Comparison of ENCODE assay signal across 17 cellular contexts in genomic region chr19:35095667-35096368, GRCh38. TPM values are rescaled to one million over a fixed set of nuclear protein-coding genes. Genes with fewer than 3 reads are reported as not detected.
DNase-seq lines count a peak whose midpoint lies in the region; ATAC-seq and TF ChIP-seq lines count a peak whose summit lies in the region.
"Had no signal": no experiment of that assay in that cellular context is flagged by ENCODE, and none has a peak within 500 bp of the region (broad histone marks: within the 10 kb centered on the region; RNA-seq: fewer than 3 reads in every experiment).

No MANE protein-coding gene starts in this region.

- DNase-seq in NCI-H1694 treated with DMSO at 0.1 percent for 48 hours (lab: John Stamatoyannopoulos, UW), result peak; percentile 26
- DNase-seq in NCI-H1694 (lab: John Stamatoyannopoulos, UW), result no peak
- DNase-seq in chondrocyte (ENCODE audit: low spot score), result no peak
- DNase-seq in gastrocnemius medialis, result peak in 1 of 2 donors; percentile 48
- DNase-seq in T-helper 9 cell, result no peak
- no peak for DNase-seq in GDM1 (lab: John Stamatoyannopoulos, UW)
- DNase-seq: activated CD4-positive, alpha-beta T cell treated with anti-CD3 and anti-CD28 coated beads, Interleukin-2, amount 10 ng/mL, durations not matched to agents 7 days and 5 days; activated T-cell treated with anti-CD3 and anti-CD28 coated beads, Interleukin-2, amount 50 U/mL, for 24 hours; amniotic stem cell; CD4-positive, CD25-positive, alpha-beta regulatory T cell; immature natural killer cell; NCI-H1092; NCI-H446 had no signal

- H3K27ac Mint-ChIP-seq in chondrocyte (ENCODE audit: unreplicated experiment), result peak overlapping the region; percentile 38
- H3K27ac Mint-ChIP-seq: activated CD4-positive, alpha-beta T cell treated with anti-CD3 and anti-CD28 coated beads, Interleukin-2, amount 10 ng/mL, durations not matched to agents 7 days and 5 days; activated T-cell treated with anti-CD3 and anti-CD28 coated beads, Interleukin-2, amount 50 U/mL, for 24 hours; CD4-positive, CD25-positive, alpha-beta regulatory T cell; immature natural killer cell; T-helper 2 cell treated with Interferon-gamma antibody and Interleukin-4, amounts not matched to agents 5 μg/mL and 100 μg/mL, for 36 hours had no signal

- no peaks in the 10 kb centered on the region for H3K9me3 ChIP-seq in gastrocnemius medialis

- H3K4me1 Mint-ChIP-seq in chondrocyte (ENCODE audit: low read depth), result no peaks in the 10 kb centered on the region
- H3K4me1 Mint-ChIP-seq: activated CD4-positive, alpha-beta T cell treated with anti-CD3 and anti-CD28 coated beads, Interleukin-2, amount 10 ng/mL, durations not matched to agents 7 days and 5 days; CD4-positive, CD25-positive, alpha-beta regulatory T cell; immature natural killer cell had no signal

- H3K36me3 ChIP-seq in gastrocnemius medialis, result no peaks in the 10 kb centered on the region

- H3K4me3 Mint-ChIP-seq in chondrocyte (ENCODE audit: unreplicated experiment), result no peak overlapping the region
- H3K4me3 Mint-ChIP-seq: activated CD4-positive, alpha-beta T cell treated with anti-CD3 and anti-CD28 coated beads, Interleukin-2, amount 10 ng/mL, durations not matched to agents 7 days and 5 days; activated T-cell treated with anti-CD3 and anti-CD28 coated beads, Interleukin-2, amount 50 U/mL, for 24 hours; CD4-positive, CD25-positive, alpha-beta regulatory T cell; immature natural killer cell; T-helper 2 cell treated with Interferon-gamma antibody and Interleukin-4, amounts not matched to agents 5 μg/mL and 100 μg/mL, for 36 hours had no signal

- intact Hi-C loops in gastrocnemius medialis (cut with DNase I; ENCODE audit: low total_unique reads), result no loop called here

- TF ChIP-seq POLR2A in gastrocnemius medialis (IDR thresholded peaks at IDR 0.05), result no peak

- H3K27me3 Mint-ChIP-seq in chondrocyte (ENCODE audit: low read depth), result no peaks in the 10 kb centered on the region
- H3K27me3 Mint-ChIP-seq: activated CD4-positive, alpha-beta T cell treated with anti-CD3 and anti-CD28 coated beads, Interleukin-2, amount 10 ng/mL, durations not matched to agents 7 days and 5 days had no signal

- in situ Hi-C loops in gastrocnemius medialis (cut with MboI; ENCODE audit: low sequenced_read_pairs in 4 of 4), result loop anchor here in 1 of 4 donors (10.0 kb wide), 1 partner anchor 51 kb away; the partner anchor contains the start of gene HPN

- H3K9me3 Mint-ChIP-seq in chondrocyte (ENCODE audit: low read depth), result no peaks in the 10 kb centered on the region
- H3K9me3 Mint-ChIP-seq: activated CD4-positive, alpha-beta T cell treated with anti-CD3 and anti-CD28 coated beads, Interleukin-2, amount 10 ng/mL, durations not matched to agents 7 days and 5 days; activated T-cell treated with anti-CD3 and anti-CD28 coated beads, Interleukin-2, amount 50 U/mL, for 24 hours; CD4-positive, CD25-positive, alpha-beta regulatory T cell; immature natural killer cell; T-helper 2 cell treated with Interferon-gamma antibody and Interleukin-4, amounts not matched to agents 5 μg/mL and 100 μg/mL, for 36 hours had no signal

- H3K4me3 ChIP-seq in gastrocnemius medialis, result no peak overlapping the region

- ATAC-seq in gastrocnemius medialis, result peak; percentile 49 to 63

- TF ChIP-seq CTCF in chondrocyte (IDR thresholded peaks at IDR 0.05) (no peak), gastrocnemius medialis (IDR thresholded peaks at IDR 0.05 in 4 of 5, conservative IDR thresholded peaks at IDR 0.05 in 1 of 5) (no peak)

- no peaks in the 10 kb centered on the region for H3K36me3 Mint-ChIP-seq in chondrocyte (ENCODE audit: low read depth)
- H3K36me3 Mint-ChIP-seq: CD4-positive, CD25-positive, alpha-beta regulatory T cell; immature natural killer cell had no signal

- H3K4me1 ChIP-seq in gastrocnemius medialis, result peaks cover 2 to 3% of the 10 kb centered on the region in 2 donors

- H3K27ac ChIP-seq in gastrocnemius medialis, result no peak overlapping the region
- H3K27ac ChIP-seq: 22Rv1 had no signal

- H3K27me3 ChIP-seq in gastrocnemius medialis, result no peaks in the 10 kb centered on the region

RNA-seq across cellular contexts. Expression of gene FXYD3, which starts 19.8 kb away (rescaled TPM):
- total RNA-seq in chondrocyte (not detected in 3 replicates), gastrocnemius medialis (10 to 100 TPM in 1 of 4 donors, under 1 TPM in 1, not detected in 2; 0.26 to 13.4 TPM)
- total RNA-seq: activated CD4-positive, alpha-beta T cell treated with anti-CD3 and anti-CD28 coated beads, Interleukin-2, amount 10 ng/mL, durations not matched to agents 7 days and 5 days; CD4-positive, CD25-positive, alpha-beta regulatory T cell; dermis microvascular lymphatic vessel endothelial cell; osteocyte had no signal

RNA-seq across cellular contexts. Expression of gene LGI4, which starts 39.0 kb away (rescaled TPM):
- 0.46 to 2.2 TPM (median 1.3 TPM) in 3 replicates for total RNA-seq in chondrocyte
- 10 to 100 TPM; 16.1 to 31.5 (median 27.2) TPM for total RNA-seq in gastrocnemius medialis
- total RNA-seq: dermis microvascular lymphatic vessel endothelial cell had no signal

RNA-seq across cellular contexts. Expression of gene FXYD1, which starts 42.8 kb away (rescaled TPM):
- total RNA-seq in chondrocyte (2.9 to 7.8 TPM (median 7.1 TPM) in 3 replicates), gastrocnemius medialis (100 to 1,000 TPM; 215 to 235 (median 225) TPM)
- total RNA-seq: dermis microvascular lymphatic vessel endothelial cell had no signal

RNA-seq across cellular contexts. Expression of gene FXYD7, which starts 47.2 kb away (rescaled TPM):
- total RNA-seq in chondrocyte (not detected in 3 replicates), gastrocnemius medialis (under 1 TPM in 1 of 4 donors, not detected in 3; 0.40 TPM)
- total RNA-seq: dermis microvascular lymphatic vessel endothelial cell, osteocyte had no signal

RNA-seq across cellular contexts. Expression of gene HPN, which starts 54.3 kb away (rescaled TPM):
- not detected in 3 replicates for total RNA-seq in chondrocyte
- 10 to 100 TPM in 3 of 4 donors, 1 to 10 TPM in 1; 9.1 to 24.0 (median 17.1) TPM for total RNA-seq in gastrocnemius medialis
- total RNA-seq: activated CD4-positive, alpha-beta T cell treated with anti-CD3 and anti-CD28 coated beads, Interleukin-2, amount 10 ng/mL, durations not matched to agents 7 days and 5 days; CD4-positive, CD25-positive, alpha-beta regulatory T cell; dermis microvascular lymphatic vessel endothelial cell; osteocyte had no signal

Comparison
In these comparisons a context has a peak if more than half of its experiments do, and no peak if none do; other contexts are left out.
1. RNA of gene FXYD1, which starts 42.8 kb away (total RNA-seq): 215 to 235 TPM in gastrocnemius medialis; 2.9 to 7.8 TPM in chondrocyte; every median in the first group is over 10 times any median in the second.